10 cellular contexts compared by ENCODE assay signal in genomic region chr1:228978486-228979324, GRCh38.
A peak's percentile ranks its signal among the peaks of the same experiment; 100 is the strongest.
DNase-seq lines count a peak whose midpoint lies in the region; ATAC-seq, FAIRE-seq and TF ChIP-seq lines count a peak whose summit lies in the region.
"Had no signal": no experiment of that assay in that cellular context is flagged by ENCODE, and none has a peak within 500 bp of the region (broad histone marks: within the 10 kb centered on the region; RNA-seq: fewer than 3 reads in every experiment).

No MANE protein-coding gene starts in this region.

- H3K4me3 ChIP-seq in A549 (no peak overlapping the region), foreskin fibroblast (ENCODE audit: low read depth in 1 of 2, low read length in 2 of 2) (no peak overlapping the region), neuronal stem cell (ENCODE audit: low read length in 2 of 2) (no peak overlapping the region)

- H3K36me3 ChIP-seq in neuronal stem cell (replicated peaks in 1 of 2; ENCODE audit: control insufficient read depth in 2 of 2, insufficient read depth in 2 of 2, low read length in 2 of 2) = no peaks in the 10 kb centered on the region

- ATAC-seq in A549 (no peak; a peak in 2 of 6 replicates), HG02798 (IDR thresholded peaks at IDR 0.05; ENCODE audit: poor library complexity, unreplicated experiment) (no peak)
- ATAC-seq in activated CD4-positive, CD25-positive, alpha-beta regulatory T cell treated with anti-CD3 and anti-CD28 coated beads, Interleukin-2, amount 50 U/mL, for 24 hours = no peak

- H3K4me2 ChIP-seq in A549 = no peak overlapping the region
- H3K4me2 ChIP-seq in neuronal stem cell (ENCODE audit: insufficient read depth, low read length, poor library complexity, severe bottlenecking) = no peak overlapping the region

- no peak overlapping the region for H3K4ac ChIP-seq in neuronal stem cell (ENCODE audit: low read length)

- TF ChIP-seq CTCF in A549 (IDR thresholded peaks at IDR 0.05) (no peak), foreskin fibroblast (IDR thresholded peaks at IDR 0.05; ENCODE audit: low read depth, low read length) (no peak)

- H3K18ac ChIP-seq in neuronal stem cell (ENCODE audit: low read length) = peak overlapping the region; percentile 63

- TF ChIP-seq POLR2A in A549 (IDR thresholded peaks at IDR 0.05; ENCODE audit: low read length) = no peak

- no peak for DNase-seq in A549 (ENCODE audit: low read depth in 1 of 2, low spot score in 1 of 2)
- peak; percentile 38 to 76 for DNase-seq in NCI-H446 (lab: John Stamatoyannopoulos, UW)
- DNase-seq in foreskin fibroblast = peak; percentile 16 to 61
- no peak for DNase-seq in neuronal stem cell (ENCODE audit: low spot score)
- no peak for DNase-seq in ecto neural progenitor cell (ENCODE audit: low spot score)
- no peak for DNase-seq in NCI-H748 treated with DMSO at 0.1 percent for 48 hours (lab: John Stamatoyannopoulos, UW)
- DNase-seq: AML-193, NCI-H187 treated with DMSO at 0.1 percent for 48 hours had no signal

- no peak for TF ChIP-seq EP300 in A549 (IDR thresholded peaks at IDR 0.05)

- POLR2A ChIA-PET in A549 (lab: Yijun Ruan, JAX) = no interaction called here

- H3K9me3 ChIP-seq in A549 (no peaks in the 10 kb centered on the region), neuronal stem cell (replicated peaks in 1 of 2; ENCODE audit: control insufficient read depth in 2 of 2, insufficient read depth in 1 of 2, low read depth in 1 of 2, low read length in 2 of 2) (no peaks in the 10 kb centered on the region)

- H2BK120ac ChIP-seq in neuronal stem cell (ENCODE audit: low read depth, low read length) = no peak overlapping the region

- H2BK5ac ChIP-seq in neuronal stem cell (ENCODE audit: low read length) = peak overlapping the region; percentile 7

- H3K4me1 ChIP-seq in A549 (no peaks in the 10 kb centered on the region), neuronal stem cell (ENCODE audit: control insufficient read depth in 2 of 2, insufficient read depth in 1 of 2, low read depth in 1 of 2, low read length in 2 of 2) (peaks cover 0 to 18% of the 10 kb centered on the region in 2 donors)

- no peak for FAIRE-seq in A549 (lab: Jason Lieb, UNC)

- 73% methylated on average over 14 of the region's 14 CpGs for WGBS in A549 (ENCODE audit: missing lambda C conversion rate)
- WGBS in neuronal stem cell (ENCODE audit: extremely low coverage in 2 of 2, insufficient read length in 2 of 2, insufficient replicate concordance in 1 of 2), 2 donors = no CpG with 5 or more reads among the region's 14 CpGs

- H3K9ac ChIP-seq in neuronal stem cell (ENCODE audit: low read depth, low read length, poor library complexity) = no peak overlapping the region

- no peaks in the 10 kb centered on the region for H3K79me1 ChIP-seq in neuronal stem cell (ENCODE audit: low read depth, low read length)

- H3K14ac ChIP-seq in neuronal stem cell (ENCODE audit: low read length) = no peak overlapping the region

- H4K8ac ChIP-seq in neuronal stem cell (ENCODE audit: low read depth, low read length) = no peak overlapping the region

- no peak overlapping the region for H4K91ac ChIP-seq in neuronal stem cell (ENCODE audit: low read depth, low read length, poor library complexity)

- no peak overlapping the region for H2AFZ ChIP-seq in neuronal stem cell (ENCODE audit: low read length)

- H2BK15ac ChIP-seq in neuronal stem cell (ENCODE audit: low read length) = peak overlapping the region; percentile 56

- no peak overlapping the region for H2BK12ac ChIP-seq in neuronal stem cell (ENCODE audit: low read length)

- H3K27ac ChIP-seq in A549 = no peak overlapping the region
- no peak overlapping the region for H3K27ac ChIP-seq in neuronal stem cell (replicated peaks; ENCODE audit: low read length)

- CTCF ChIA-PET in A549 (lab: Yijun Ruan, JAX) = interaction anchor here (0.8 to 1.0 kb wide), 2 partner anchors 8 to 16 kb away, joined by 3 read pairs; no protein-coding TSS in a partner anchor

- H3K23ac ChIP-seq in neuronal stem cell (ENCODE audit: low read depth, low read length, poor library complexity) = no peak overlapping the region

- no peak for TF ChIP-seq RAD21 in A549 (conservative IDR thresholded peaks at IDR 0.05 in 1 of 2, IDR thresholded peaks at IDR 0.05 in 1 of 2)

- H2AK5ac ChIP-seq in neuronal stem cell (ENCODE audit: low read depth, low read length) = peak overlapping the region; percentile 82

- H3K27me3 ChIP-seq in neuronal stem cell (ENCODE audit: control insufficient read depth in 3 of 3, insufficient read depth in 3 of 3, low read depth in 1 of 3, low read length in 3 of 3) = peaks cover 0 to 3% (median 0%) of the 10 kb centered on the region in 3 experiments

TF ChIP-seq in A549, 52 proteins besides CTCF, POLR2A, EP300 and RAD21:
- TF ChIP-seq MAFK (IDR thresholded peaks at IDR 0.05; ENCODE audit: partially characterized antibody) (peak; percentile 20), TFCP2L1 (CRISPR knock-in tag; IDR thresholded peaks at IDR 0.05) (no peak)

Comparison
In these comparisons a context has a peak if more than half of its experiments do, and no peak if none do; other contexts are left out.
1. DNase-seq: peak in NCI-H446 (2 of 2) and foreskin fibroblast (2 of 2); none in A549 (0 of 2), neuronal stem cell (single experiment), ecto neural progenitor cell (single experiment) and NCI-H748 treated with DMSO at 0.1 percent for 48 hours (single experiment).